ENCODE assay signal across 8 cellular contexts in genomic region chr7:76393116-76394031, GRCh38. TPM values are rescaled to one million over a fixed set of nuclear protein-coding genes. Genes with fewer than 3 reads are reported as not detected.
A peak's percentile ranks its signal among the peaks of the same experiment; 100 is the strongest.
DNase-seq lines count a peak whose midpoint lies in the region; ATAC-seq and TF ChIP-seq lines count a peak whose summit lies in the region.

No MANE protein-coding gene starts in this region.

- DNase-seq in AG09309 (ENCODE audit: low read depth) (no peak), NCI-H2227 (lab: John Stamatoyannopoulos, UW; ENCODE audit: unreplicated experiment) (peak; percentile 95), kidney epithelial cell (ENCODE audit: low read depth) (peak; percentile 48)
- DNase-seq in activated CD4-positive, CD25-positive, alpha-beta regulatory T cell (lab: John Stamatoyannopoulos, UW): peak; percentile 77 to 86 (median 82)
- peak; percentile 72 to 75 for DNase-seq in central memory CD8-positive, alpha-beta T cell (ENCODE audit: low spot score in 2 of 2)
- peak; percentile 92 for DNase-seq in stimulated activated CD4-positive, alpha-beta T cell treated with anti-CD3 and anti-CD28 coated beads, Interleukin-15, amount 100 ng/mL, for 24 hours

- H3K27me3 Mint-ChIP-seq in central memory CD8-positive, alpha-beta T cell: no peaks in the 10 kb centered on the region

- H3K4me3 ChIP-seq in AG09309 (ENCODE audit: control insufficient read depth, low read depth, low read length) (peak overlapping the region; percentile 40), kidney epithelial cell (ENCODE audit: low read depth, low read length) (peak overlapping the region; percentile 54)

- no peaks in the 10 kb centered on the region for H3K9me3 Mint-ChIP-seq in central memory CD8-positive, alpha-beta T cell

- peak overlapping the region; percentile 73 for H3K27ac Mint-ChIP-seq in central memory CD8-positive, alpha-beta T cell (ENCODE audit: low read depth)

- ATAC-seq in GM18909 (IDR thresholded peaks at IDR 0.05; ENCODE audit: poor library complexity, unreplicated experiment): peak; percentile 89
- peak; percentile 81 for ATAC-seq in HG03139 (IDR thresholded peaks at IDR 0.05; ENCODE audit: unreplicated experiment)
- peak; percentile 76 for ATAC-seq in central memory CD8-positive, alpha-beta T cell (replicated peaks; ENCODE audit: extremely low read depth, poor library complexity, severe bottlenecking)

- TF ChIP-seq CTCF in AG09309 (IDR thresholded peaks at IDR 0.05; ENCODE audit: control insufficient read depth, insufficient read depth, low read depth, low read length, missing control alignments) (no peak), kidney epithelial cell (IDR thresholded peaks at IDR 0.05; ENCODE audit: insufficient read depth, low read length, poor library complexity, severe bottlenecking) (no peak)

- no peaks in the 10 kb centered on the region for H3K27me3 ChIP-seq in kidney epithelial cell (ENCODE audit: control insufficient read depth, insufficient read depth, low read length)

- peaks cover 12% of the 10 kb centered on the region for H3K4me1 Mint-ChIP-seq in central memory CD8-positive, alpha-beta T cell

- H3K36me3 Mint-ChIP-seq in central memory CD8-positive, alpha-beta T cell (ENCODE audit: insufficient read depth): peaks cover 6% of the 10 kb centered on the region

- H3K4me3 Mint-ChIP-seq in central memory CD8-positive, alpha-beta T cell: peak overlapping the region; percentile 77

- no peaks in the 10 kb centered on the region for H3K36me3 ChIP-seq in kidney epithelial cell (ENCODE audit: control insufficient read depth, insufficient read depth, low read length)

RNA-seq across cellular contexts. Expression of gene SSC4D, which starts 16.1 kb away (rescaled TPM):
- total RNA-seq in kidney epithelial cell: 5.4 and 6.4 TPM in 2 replicates

RNA-seq across cellular contexts. Expression of gene ZP3, which starts 31.4 kb away (rescaled TPM):
- total RNA-seq in kidney epithelial cell: 6.0 and 8.6 TPM in 2 replicates

RNA-seq across cellular contexts. Expression of gene YWHAG, which starts 34.6 kb away (rescaled TPM):
- total RNA-seq in kidney epithelial cell: 114 and 115 TPM in 2 replicates
